Comparison of ENCODE assay signal across 12 cellular contexts in genomic region chr4:40190465-40190864, GRCh38. TPM values are rescaled to one million over a fixed set of nuclear protein-coding genes. Genes with fewer than 3 reads are reported as not detected.
DNase-seq lines count a peak whose midpoint lies in the region; ATAC-seq and TF ChIP-seq lines count a peak whose summit lies in the region.
"Had no signal": no experiment of that assay in that cellular context is flagged by ENCODE, and none has a peak within 500 bp of the region (broad histone marks: within the 10 kb centered on the region; RNA-seq: fewer than 3 reads in every experiment).

No MANE protein-coding gene starts in this region.

- no peaks in the 10 kb centered on the region for H3K9me3 Mint-ChIP-seq in activated T-cell treated with anti-CD3 and anti-CD28 coated beads, Interleukin-2, amount 50 U/mL, for 24 hours
- H3K9me3 Mint-ChIP-seq in activated naive CD8-positive, alpha-beta T cell treated with anti-CD3 and anti-CD28 coated beads, Interleukin-2, amount 10 ng/mL, durations not matched to agents 7 days and 5 days = no peaks in the 10 kb centered on the region
- H3K9me3 Mint-ChIP-seq in stimulated activated naive B cell treated with anti-CD40 and anti-IgM and Interleukin-4, amounts not matched to agents 10 μg/mL and 1 μg/mL and 100 μg/mL, for 72 hours = no peaks in the 10 kb centered on the region
- H3K9me3 Mint-ChIP-seq: brain, neural crest cell had no signal

- no peaks in the 10 kb centered on the region for H3K27me3 Mint-ChIP-seq in activated T-cell treated with anti-CD3 and anti-CD28 coated beads, Interleukin-2, amount 50 U/mL, for 24 hours
- H3K27me3 Mint-ChIP-seq in activated naive CD8-positive, alpha-beta T cell treated with anti-CD3 and anti-CD28 coated beads, Interleukin-2, amount 10 ng/mL, durations not matched to agents 7 days and 5 days = no peaks in the 10 kb centered on the region
- no peaks in the 10 kb centered on the region for H3K27me3 Mint-ChIP-seq in stimulated activated naive B cell treated with anti-CD40 and anti-IgM and Interleukin-4, amounts not matched to agents 10 μg/mL and 1 μg/mL and 100 μg/mL, for 72 hours
- H3K27me3 Mint-ChIP-seq: brain had no signal

- H3K4me1 ChIP-seq in tibial artery = no peaks in the 10 kb centered on the region

- no peak for TF ChIP-seq CTCF in tibial artery (IDR thresholded peaks at IDR 0.05)

- peak overlapping the region; percentile 91 for H3K4me3 Mint-ChIP-seq in activated T-cell treated with anti-CD3 and anti-CD28 coated beads, Interleukin-2, amount 50 U/mL, for 24 hours
- peak overlapping the region; percentile 93 for H3K4me3 Mint-ChIP-seq in activated naive CD8-positive, alpha-beta T cell treated with anti-CD3 and anti-CD28 coated beads, Interleukin-2, amount 10 ng/mL, durations not matched to agents 7 days and 5 days
- H3K4me3 Mint-ChIP-seq in stimulated activated naive B cell treated with anti-CD40 and anti-IgM and Interleukin-4, amounts not matched to agents 10 μg/mL and 1 μg/mL and 100 μg/mL, for 72 hours = peak overlapping the region in 1 of 2 donors; percentile 55
- H3K4me3 Mint-ChIP-seq: brain, neural crest cell had no signal

- ATAC-seq in activated naive CD8-positive, alpha-beta T cell treated with anti-CD3 and anti-CD28 coated beads, Interleukin-2, amount 10 ng/mL, durations not matched to agents 7 days and 5 days (ENCODE audit: low read depth) = no peak
- ATAC-seq in stimulated activated naive B cell treated with anti-CD40 and anti-IgM and Interleukin-4, amounts not matched to agents 10 μg/mL and 1 μg/mL and 100 μg/mL, for 72 hours (replicated peaks) = no peak

- intact Hi-C loops in tibial artery (cut with DNase I; ENCODE audit: low total_unique reads) = no loop called here

- H3K36me3 ChIP-seq in tibial artery = no peaks in the 10 kb centered on the region

- H3K9me3 ChIP-seq in tibial artery = no peaks in the 10 kb centered on the region

- H3K36me3 Mint-ChIP-seq in activated T-cell treated with anti-CD3 and anti-CD28 coated beads, Interleukin-2, amount 50 U/mL, for 24 hours (ENCODE audit: low read depth) = no peaks in the 10 kb centered on the region
- peaks cover 13% of the 10 kb centered on the region for H3K36me3 Mint-ChIP-seq in activated naive CD8-positive, alpha-beta T cell treated with anti-CD3 and anti-CD28 coated beads, Interleukin-2, amount 10 ng/mL, durations not matched to agents 7 days and 5 days
- peaks cover 0 to 3% of the 10 kb centered on the region in 2 donors for H3K36me3 Mint-ChIP-seq in stimulated activated naive B cell treated with anti-CD40 and anti-IgM and Interleukin-4, amounts not matched to agents 10 μg/mL and 1 μg/mL and 100 μg/mL, for 72 hours
- H3K36me3 Mint-ChIP-seq: brain had no signal

- no peak for DNase-seq in activated T-cell treated with anti-CD3 and anti-CD28 coated beads, Interleukin-2, amount 50 U/mL, for 24 hours
- DNase-seq in activated T-cell treated with anti-CD3 and anti-CD28 coated beads, Interleukin-2, amount 50 U/mL, for 48 hours = no peak
- peak; percentile 28 for DNase-seq in NCI-H460 (ENCODE audit: extremely low read depth, low read depth)
- no peak for DNase-seq in activated naive CD8-positive, alpha-beta T cell treated with anti-CD3 and anti-CD28 coated beads, Interleukin-2, amount 10 ng/mL, durations not matched to agents 7 days and 5 days
- DNase-seq in stimulated activated naive B cell treated with anti-CD40 and anti-IgM and Interleukin-4, amounts not matched to agents 10 μg/mL and 1 μg/mL and 100 μg/mL, for 72 hours = no peak
- DNase-seq in NCI-H2107 treated with DMSO at 0.1 percent for 48 hours (lab: John Stamatoyannopoulos, UW; ENCODE audit: unreplicated experiment) = no peak
- DNase-seq in tibial artery = no peak
- DNase-seq in NCI-H1105 (lab: John Stamatoyannopoulos, UW) = no peak
- DNase-seq: glutamatergic neuron, small intestine had no signal

- H3K27ac Mint-ChIP-seq in activated T-cell treated with anti-CD3 and anti-CD28 coated beads, Interleukin-2, amount 50 U/mL, for 24 hours = peak overlapping the region; percentile 95
- H3K27ac Mint-ChIP-seq in activated naive CD8-positive, alpha-beta T cell treated with anti-CD3 and anti-CD28 coated beads, Interleukin-2, amount 10 ng/mL, durations not matched to agents 7 days and 5 days = peak overlapping the region; percentile 97
- peak overlapping the region; percentile 47 for H3K27ac Mint-ChIP-seq in stimulated activated naive B cell treated with anti-CD40 and anti-IgM and Interleukin-4, amounts not matched to agents 10 μg/mL and 1 μg/mL and 100 μg/mL, for 72 hours

- H3K27me3 ChIP-seq in tibial artery = peaks cover 0 to 7% of the 10 kb centered on the region in 2 donors

- POLR2A ChIA-PET in activated naive CD8-positive, alpha-beta T cell treated with anti-CD3 and anti-CD28 coated beads, Interleukin-2, amount 10 ng/mL, durations not matched to agents 7 days and 5 days (lab: Charles Lee) = interaction anchor here (0.6 to 11.8 kb wide), 13 partner anchors 7 to 493 kb away, joined by 3 to 146 read pairs (median 13); partner anchors contain the start of genes N4BP2, RHOH and UBE2K

- H3K4me3 ChIP-seq in tibial artery = no peak overlapping the region

- peaks cover 86% of the 10 kb centered on the region for H3K4me1 Mint-ChIP-seq in activated T-cell treated with anti-CD3 and anti-CD28 coated beads, Interleukin-2, amount 50 U/mL, for 24 hours (ENCODE audit: low read depth)
- peaks cover 71% of the 10 kb centered on the region for H3K4me1 Mint-ChIP-seq in activated naive CD8-positive, alpha-beta T cell treated with anti-CD3 and anti-CD28 coated beads, Interleukin-2, amount 10 ng/mL, durations not matched to agents 7 days and 5 days
- peaks cover 52 to 87% of the 10 kb centered on the region in 2 donors for H3K4me1 Mint-ChIP-seq in stimulated activated naive B cell treated with anti-CD40 and anti-IgM and Interleukin-4, amounts not matched to agents 10 μg/mL and 1 μg/mL and 100 μg/mL, for 72 hours

- H3K27ac ChIP-seq in tibial artery = no peak overlapping the region

RNA-seq across cellular contexts. Expression of gene RHOH, which starts 6.4 kb away (rescaled TPM):
- 3.9 and 7.3 TPM in 2 replicates for total RNA-seq in NCI-H460 (2014; rRNA removed; shearing (Covaris generic))
- polyA plus RNA-seq in NCI-H460 (2014; cell fraction: nucleus; rRNA removed) = 0.90 and 2.6 TPM in 2 replicates
- 100 to 1,000 TPM; 187 to 190 TPM for total RNA-seq in activated naive CD8-positive, alpha-beta T cell treated with anti-CD3 and anti-CD28 coated beads, Interleukin-2, amount 10 ng/mL, durations not matched to agents 7 days and 5 days

Comparison
In these comparisons a context has a peak if more than half of its experiments do, and no peak if none do; other contexts are left out.
1. H3K27ac Mint-ChIP-seq: peak in every context shown above with its lines; median percentile 97 in activated naive CD8-positive, alpha-beta T cell treated with anti-CD3 and anti-CD28 coated beads, Interleukin-2, amount 10 ng/mL, durations not matched to agents 7 days and 5 days; 95 in activated T-cell treated with anti-CD3 and anti-CD28 coated beads, Interleukin-2, amount 50 U/mL, for 24 hours; 47 in stimulated activated naive B cell treated with anti-CD40 and anti-IgM and Interleukin-4, amounts not matched to agents 10 μg/mL and 1 μg/mL and 100 μg/mL, for 72 hours.
2. RNA of gene RHOH, which starts 6.4 kb away (total RNA-seq): 187 to 190 TPM in activated naive CD8-positive, alpha-beta T cell treated with anti-CD3 and anti-CD28 coated beads, Interleukin-2, amount 10 ng/mL, durations not matched to agents 7 days and 5 days; 3.9 to 7.3 TPM in NCI-H460; every median in the first group is over 10 times any median in the second.